ENCODE assay signal across 8 cellular contexts in the genomic region with DNA sequence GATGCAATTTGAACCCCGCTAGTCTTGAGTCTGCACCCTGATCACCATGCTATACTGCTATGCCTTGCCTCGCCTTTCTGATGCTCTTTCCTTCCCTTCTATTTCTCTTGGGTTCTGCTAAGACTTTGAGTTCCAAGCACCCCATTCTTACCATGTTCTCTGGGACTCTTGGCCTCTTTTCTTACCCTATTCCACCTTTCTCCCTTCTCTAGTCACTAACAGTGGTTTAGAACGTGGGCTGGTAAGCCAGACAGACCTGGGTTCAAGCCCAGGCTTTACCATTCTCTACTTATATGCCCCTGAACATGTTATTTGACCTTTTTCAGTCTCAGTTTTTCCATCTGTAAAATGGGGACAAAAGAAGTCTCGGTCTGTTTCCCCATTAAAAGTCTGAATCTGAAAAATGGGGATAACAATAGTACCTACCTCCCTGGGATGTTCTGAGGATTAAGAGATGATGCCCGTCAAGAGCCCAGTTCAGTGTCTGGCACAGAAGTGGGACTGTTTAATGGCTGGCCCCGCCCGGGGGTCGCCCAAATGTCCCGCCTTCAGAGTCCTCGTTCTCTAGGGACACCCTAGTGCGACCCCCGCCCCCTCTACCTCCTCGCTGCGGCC. TPM values are rescaled to one million over a fixed set of nuclear protein-coding genes. Genes with fewer than 3 reads are reported as not detected.
A peak's percentile ranks its signal among the peaks of the same experiment; 100 is the strongest.
DNase-seq lines count a peak whose midpoint lies in the region; ATAC-seq, FAIRE-seq and TF ChIP-seq lines count a peak whose summit lies in the region.

No MANE protein-coding gene starts in this region.

- H3K27ac Mint-ChIP-seq in Caco-2 (ENCODE audit: unreplicated experiment) = peak overlapping the region; percentile 100

- H3K4me1 ChIP-seq in Caco-2 (0 out of 2 replicates have a peak, but pooled peaks cover 6% of the 10 kb centered on the region), OCI-LY1 (ENCODE audit: insufficient read depth, low read length, severe bottlenecking) (peaks cover 33% of the 10 kb centered on the region), endothelial cell of umbilical vein (ENCODE audit: control insufficient read depth, extremely low read depth, insufficient read depth, low read length) (peaks cover 13% of the 10 kb centered on the region), ovary (ENCODE audit: insufficient read depth) (peaks cover 9% of the 10 kb centered on the region)

- peaks cover 12% of the 10 kb centered on the region for H3K4me1 Mint-ChIP-seq in Caco-2 (ENCODE audit: low read depth, unreplicated experiment)

- H4K20me1 ChIP-seq in OCI-LY1 (ENCODE audit: insufficient read depth, low read length) (no peaks in the 10 kb centered on the region), endothelial cell of umbilical vein (replicated peaks; ENCODE audit: control insufficient read depth, extremely low read depth, insufficient read depth, low read length) (no peaks in the 10 kb centered on the region)

- peak overlapping the region; percentile 92 for H3K4me3 Mint-ChIP-seq in Caco-2 (ENCODE audit: unreplicated experiment)

- H3F3A ChIP-seq in OCI-LY1 (ENCODE audit: insufficient read depth, low read length) = no peaks in the 10 kb centered on the region

- DNase-seq in Caco-2 (no peak), endothelial cell of umbilical vein (ENCODE audit: low read depth, low spot score) (no peak), ovary (no peak), HPDE6-E6E7 (ENCODE audit: extremely low spot score) (no peak), epidermal melanocyte (ENCODE audit: insufficient read length, low spot score) (no peak), UCSD-AML1 (lab: John Stamatoyannopoulos, UW; ENCODE audit: unreplicated experiment) (no peak)

- TF ChIP-seq CTCF in Caco-2 (IDR thresholded peaks at IDR 0.05; ENCODE audit: insufficient read depth in 1 of 2, low read depth in 1 of 2, low read length in 1 of 2, severe bottlenecking in 1 of 2, unreplicated experiment in 1 of 2) = no peak
- no peak for TF ChIP-seq CTCF in OCI-LY1 (IDR thresholded peaks at IDR 0.05; ENCODE audit: low read length)
- TF ChIP-seq CTCF in endothelial cell of umbilical vein (IDR thresholded peaks at IDR 0.05; ENCODE audit: extremely low read depth in 1 of 2, insufficient read depth in 1 of 2, low read depth in 1 of 2, low read length in 2 of 2) = no peak
- no peak for TF ChIP-seq CTCF in ovary (IDR thresholded peaks at IDR 0.05)

- peak overlapping the region; percentile 99 for H3K4me2 ChIP-seq in OCI-LY1 (ENCODE audit: low read length)
- H3K4me2 ChIP-seq in endothelial cell of umbilical vein (ENCODE audit: insufficient read depth, low read length) = peak overlapping the region; percentile 56

- peak overlapping the region; percentile 80 for H3K4me3 ChIP-seq in Caco-2 (ENCODE audit: low read depth, low read length)
- H3K4me3 ChIP-seq in OCI-LY1 (ENCODE audit: low read depth, low read length, poor library complexity, severe bottlenecking) = peak overlapping the region; percentile 93
- peak overlapping the region; percentile 68 to 88 (median 88) for H3K4me3 ChIP-seq in endothelial cell of umbilical vein (replicated peaks in 1 of 3; ENCODE audit: insufficient read depth in 1 of 3, low read depth in 1 of 3, low read length in 3 of 3)
- H3K4me3 ChIP-seq in ovary = peak overlapping the region; percentile 58

- POLR2A ChIA-PET in Caco-2 (lab: Charles Lee) = interaction anchor here (1.0 to 1.4 kb wide), 5 partner anchors 42 to 456 kb away, joined by 3 to 14 read pairs (median 3); a partner anchor contains a TSS
- POLR2A ChIA-PET in endothelial cell of umbilical vein (lab: Charles Lee) = interaction anchor here (1.0 kb wide), 1 partner anchor 76 kb away, joined by 3 read pairs; no protein-coding TSS in a partner anchor

- BruUV-seq in Caco-2 (replicated peaks; lab: Mats Ljungman, UMichigan) = TSS peak; percentile 64
- TSS peak; percentile 76 for BruUV-seq in endothelial cell of umbilical vein (replicated peaks; lab: Mats Ljungman, UMichigan)

- H3K79me2 ChIP-seq in OCI-LY1 (ENCODE audit: insufficient read depth, low read length) (peaks cover 23% of the 10 kb centered on the region), endothelial cell of umbilical vein (ENCODE audit: control insufficient read depth, insufficient read depth, low read length) (peaks cover 36% of the 10 kb centered on the region)

- H3K27me3 ChIP-seq in Caco-2 (replicated peaks; ENCODE audit: control insufficient read depth, insufficient read depth, low read length) (no peaks in the 10 kb centered on the region), OCI-LY1 (ENCODE audit: insufficient read depth, low read length) (no peaks in the 10 kb centered on the region), endothelial cell of umbilical vein (ENCODE audit: control insufficient read depth in 2 of 2, insufficient read depth in 2 of 2, low read length in 2 of 2) (no peaks in the 10 kb centered on the region), ovary (no peaks in the 10 kb centered on the region)

- peaks cover 3% of the 10 kb centered on the region for H3K36me3 ChIP-seq in Caco-2 (ENCODE audit: control insufficient read depth, insufficient read depth, low read length)
- peaks cover 51% of the 10 kb centered on the region for H3K36me3 ChIP-seq in OCI-LY1 (ENCODE audit: insufficient read depth, low read length)
- H3K36me3 ChIP-seq in endothelial cell of umbilical vein (ENCODE audit: control insufficient read depth in 2 of 2, extremely low read depth in 1 of 2, insufficient read depth in 2 of 2, low read length in 2 of 2) = peaks cover 0 to 3% of the 10 kb centered on the region in 2 experiments
- no peaks in the 10 kb centered on the region for H3K36me3 ChIP-seq in ovary

- intact Hi-C loops in Caco-2 (cut with micrococcal nuclease; ENCODE audit: unreplicated experiment) = loop anchor here (1.0 kb wide), 1 partner anchor 42 kb away; no protein-coding TSS in a partner anchor
- intact Hi-C loops in endothelial cell of umbilical vein (cut with micrococcal nuclease) = loop anchor here (1.0 to 5.0 kb wide), 7 partner anchors 43 to 395 kb away; a partner anchor contains a TSS
- intact Hi-C loops in ovary (cut with DNase I) = loop anchor here in 3 of 4 donors (2.0 to 10.0 kb wide), 2 partner anchors 21 to 57 kb away; a partner anchor contains a TSS

- no peaks in the 10 kb centered on the region for H3K9me3 Mint-ChIP-seq in Caco-2 (ENCODE audit: unreplicated experiment)

- peak overlapping the region; percentile 98 for H3K9ac ChIP-seq in OCI-LY1 (ENCODE audit: low read length)
- peak overlapping the region; percentile 97 for H3K9ac ChIP-seq in endothelial cell of umbilical vein (replicated peaks; ENCODE audit: extremely low read depth, insufficient read depth, low read length)

- no peaks in the 10 kb centered on the region for H3K9me1 ChIP-seq in endothelial cell of umbilical vein (replicated peaks; ENCODE audit: control insufficient read depth, extremely low read depth, insufficient read depth, low read length)

- TF ChIP-seq POLR2A in endothelial cell of umbilical vein (IDR thresholded peaks at IDR 0.05; ENCODE audit: low read depth, low read length) = no peak
- TF ChIP-seq POLR2A in ovary (IDR thresholded peaks at IDR 0.05) = no peak

- H3K9me3 ChIP-seq in Caco-2 (no peaks in the 10 kb centered on the region), OCI-LY1 (ENCODE audit: low read length) (no peaks in the 10 kb centered on the region), endothelial cell of umbilical vein (replicated peaks; ENCODE audit: control insufficient read depth, insufficient read depth, low read length) (no peaks in the 10 kb centered on the region), ovary (no peaks in the 10 kb centered on the region)

- dilution Hi-C loops in endothelial cell of umbilical vein (cut with MboI; ENCODE audit: extremely low pct_ligation_motif_present, low sequenced_read_pairs) = no loop called here

- H3K27ac ChIP-seq in OCI-LY1 (ENCODE audit: low read depth, low read length, poor library complexity, severe bottlenecking) (peak overlapping the region; percentile 83), endothelial cell of umbilical vein (ENCODE audit: insufficient read depth, low read depth, low read length) (peak overlapping the region; percentile 93), ovary (peak overlapping the region; percentile 68 to 96)

- CTCF ChIA-PET in Caco-2 (lab: Charles Lee) = interaction anchor here (1.3 kb wide), 1 partner anchor 60 kb away, joined by 4 read pairs; a partner anchor contains a TSS
- CTCF ChIA-PET in endothelial cell of umbilical vein (lab: Charles Lee) = interaction anchor here (0.5 to 1.8 kb wide), 3 partner anchors 10 to 76 kb away, joined by 3 to 10 read pairs (median 3); no protein-coding TSS in a partner anchor

- no peaks in the 10 kb centered on the region for H3K27me3 Mint-ChIP-seq in Caco-2 (ENCODE audit: insufficient read depth, unreplicated experiment)

- no peak for ATAC-seq in HG02938 (IDR thresholded peaks at IDR 0.05; ENCODE audit: unreplicated experiment)

- no peak for FAIRE-seq in endothelial cell of umbilical vein (lab: Jason Lieb, UNC)

- H3K36me3 Mint-ChIP-seq in Caco-2 (ENCODE audit: insufficient read depth, unreplicated experiment) = peaks cover 75% of the 10 kb centered on the region

- TF ChIP-seq EP300 in ovary (IDR thresholded peaks at IDR 0.05) = no peak

- no peaks in the 10 kb centered on the region for H3K9me2 ChIP-seq in OCI-LY1 (ENCODE audit: low read depth, low read length)

- H2AFZ ChIP-seq in OCI-LY1 (ENCODE audit: low read length) (no peak overlapping the region), endothelial cell of umbilical vein (ENCODE audit: low read depth, low read length) (peak overlapping the region; percentile 40)

- WGBS in ovary, 3 donors = 15 to 17% (median 17%) methylated on average over 14 of the region's 14 CpGs

RNA-seq across cellular contexts. Expression of a gene that starts 0.4 kb away (rescaled TPM):
- total RNA-seq in Caco-2 (2022) (49.2 and 49.6 TPM in 2 replicates), endothelial cell of umbilical vein (31.0 and 31.3 TPM in 2 replicates), ovary (10 to 100 TPM; 49.4 to 77.9 (median 67.4) TPM)
- polyA plus RNA-seq in endothelial cell of umbilical vein (27.8 and 29.6 TPM in 2 replicates), ovary (10 to 100 TPM; 45.5 to 49.5 TPM)
- polyA plus RNA-seq in endothelial cell of umbilical vein (2011; cell fraction: cytosol; rRNA removed) = 31.2 and 37.0 TPM in 2 replicates
- polyA plus RNA-seq in endothelial cell of umbilical vein (2011; cell fraction: nucleus; rRNA removed) = 20.8 and 21.0 TPM in 2 replicates
- polyA plus RNA-seq in endothelial cell of umbilical vein (2012) = 20.0 and 24.6 TPM in 2 replicates
- polyA minus RNA-seq in endothelial cell of umbilical vein = 20.5 and 20.7 TPM in 2 replicates
- polyA minus RNA-seq in endothelial cell of umbilical vein (2011; cell fraction: cytosol; rRNA and poly(A)+ RNA removed) = 25.8 TPM
- 8.2 and 8.4 TPM in 2 replicates for polyA minus RNA-seq in endothelial cell of umbilical vein (2011; cell fraction: nucleus; rRNA and poly(A)+ RNA removed)

RNA-seq across cellular contexts. Expression of a gene that starts 1.0 kb away (rescaled TPM):
- total RNA-seq in Caco-2 (2022) = 158 and 160 TPM in 2 replicates
- 197 TPM in 2 replicates for total RNA-seq in endothelial cell of umbilical vein
- polyA plus RNA-seq in endothelial cell of umbilical vein = 181 and 217 TPM in 2 replicates
- polyA plus RNA-seq in endothelial cell of umbilical vein (2011; cell fraction: cytosol; rRNA removed) = 216 and 218 TPM in 2 replicates
- polyA plus RNA-seq in endothelial cell of umbilical vein (2011; cell fraction: nucleus; rRNA removed) = 102 and 119 TPM in 2 replicates
- polyA plus RNA-seq in endothelial cell of umbilical vein (2012) = 138 and 169 TPM in 2 replicates
- polyA minus RNA-seq in endothelial cell of umbilical vein = 157 and 160 TPM in 2 replicates
- 112 TPM for polyA minus RNA-seq in endothelial cell of umbilical vein (2011; cell fraction: cytosol; rRNA and poly(A)+ RNA removed)
- polyA minus RNA-seq in endothelial cell of umbilical vein (2011; cell fraction: nucleus; rRNA and poly(A)+ RNA removed) = 71.5 and 76.3 TPM in 2 replicates
- total RNA-seq in ovary = 100 to 1,000 TPM in 3 of 7 donors, 10 to 100 TPM in 4; 58.3 to 123 (median 85.1) TPM
- 100 to 1,000 TPM in 1 of 2 donors, 10 to 100 TPM in 1; 75.2 to 189 TPM for polyA plus RNA-seq in ovary

RNA-seq across cellular contexts. Expression of a gene that starts 18.2 kb away (rescaled TPM):
- total RNA-seq in Caco-2 (2022) = 10.3 and 13.3 TPM in 2 replicates
- 41.8 and 43.5 TPM in 2 replicates for total RNA-seq in endothelial cell of umbilical vein
- 63.7 and 65.2 TPM in 2 replicates for polyA plus RNA-seq in endothelial cell of umbilical vein
- 13.5 and 20.3 TPM in 2 replicates for polyA plus RNA-seq in endothelial cell of umbilical vein (2011; cell fraction: cytosol; rRNA removed)
- polyA plus RNA-seq in endothelial cell of umbilical vein (2011; cell fraction: nucleus; rRNA removed) = 380 and 478 TPM in 2 replicates
- polyA plus RNA-seq in endothelial cell of umbilical vein (2012) = 26.4 and 27.3 TPM in 2 replicates
- polyA minus RNA-seq in endothelial cell of umbilical vein = 84.2 and 98.1 TPM in 2 replicates
- 8.4 TPM for polyA minus RNA-seq in endothelial cell of umbilical vein (2011; cell fraction: cytosol; rRNA and poly(A)+ RNA removed)
- 74.4 and 87.9 TPM in 2 replicates for polyA minus RNA-seq in endothelial cell of umbilical vein (2011; cell fraction: nucleus; rRNA and poly(A)+ RNA removed)
- total RNA-seq in ovary = 10 to 100 TPM; 53.4 to 94.4 (median 65.1) TPM
- 10 to 100 TPM; 43.0 to 62.0 TPM for polyA plus RNA-seq in ovary

RNA-seq across cellular contexts. Expression of a gene that starts 22.1 kb away (rescaled TPM):
- 9.7 and 11.9 TPM in 2 replicates for total RNA-seq in Caco-2 (2022)
- total RNA-seq in endothelial cell of umbilical vein = 23.5 and 25.7 TPM in 2 replicates
- polyA plus RNA-seq in endothelial cell of umbilical vein = 24.4 and 28.4 TPM in 2 replicates
- 27.5 and 32.0 TPM in 2 replicates for polyA plus RNA-seq in endothelial cell of umbilical vein (2011; cell fraction: cytosol; rRNA removed)
- polyA plus RNA-seq in endothelial cell of umbilical vein (2011; cell fraction: nucleus; rRNA removed) = 23.2 and 25.2 TPM in 2 replicates
- 21.5 and 22.5 TPM in 2 replicates for polyA plus RNA-seq in endothelial cell of umbilical vein (2012)
- polyA minus RNA-seq in endothelial cell of umbilical vein = 15.4 and 16.6 TPM in 2 replicates
- polyA minus RNA-seq in endothelial cell of umbilical vein (2011; cell fraction: cytosol; rRNA and poly(A)+ RNA removed) = 2.2 TPM
- polyA minus RNA-seq in endothelial cell of umbilical vein (2011; cell fraction: nucleus; rRNA and poly(A)+ RNA removed) = 5.2 and 8.0 TPM in 2 replicates
- 10 to 100 TPM; 38.4 to 67.3 (median 48.4) TPM for total RNA-seq in ovary
- 10 to 100 TPM; 34.8 to 38.7 TPM for polyA plus RNA-seq in ovary

RNA-seq across cellular contexts. Expression of a gene that starts 42.1 kb away (rescaled TPM):
- 24.1 and 25.3 TPM in 2 replicates for total RNA-seq in Caco-2 (2022)
- 24.1 and 27.2 TPM in 2 replicates for total RNA-seq in endothelial cell of umbilical vein
- 32.1 and 36.2 TPM in 2 replicates for polyA plus RNA-seq in endothelial cell of umbilical vein
- polyA plus RNA-seq in endothelial cell of umbilical vein (2011; cell fraction: cytosol; rRNA removed) = 25.8 and 27.0 TPM in 2 replicates
- polyA plus RNA-seq in endothelial cell of umbilical vein (2011; cell fraction: nucleus; rRNA removed) = 36.0 and 36.3 TPM in 2 replicates
- polyA plus RNA-seq in endothelial cell of umbilical vein (2012) = 14.5 and 19.7 TPM in 2 replicates
- 49.9 and 61.9 TPM in 2 replicates for polyA minus RNA-seq in endothelial cell of umbilical vein
- 25.4 TPM for polyA minus RNA-seq in endothelial cell of umbilical vein (2011; cell fraction: cytosol; rRNA and poly(A)+ RNA removed)
- 37.2 and 41.7 TPM in 2 replicates for polyA minus RNA-seq in endothelial cell of umbilical vein (2011; cell fraction: nucleus; rRNA and poly(A)+ RNA removed)
- 10 to 100 TPM; 16.8 to 54.3 (median 31.5) TPM for total RNA-seq in ovary
- polyA plus RNA-seq in ovary = 10 to 100 TPM; 28.1 to 28.9 TPM
